In the genomic region with DNA sequence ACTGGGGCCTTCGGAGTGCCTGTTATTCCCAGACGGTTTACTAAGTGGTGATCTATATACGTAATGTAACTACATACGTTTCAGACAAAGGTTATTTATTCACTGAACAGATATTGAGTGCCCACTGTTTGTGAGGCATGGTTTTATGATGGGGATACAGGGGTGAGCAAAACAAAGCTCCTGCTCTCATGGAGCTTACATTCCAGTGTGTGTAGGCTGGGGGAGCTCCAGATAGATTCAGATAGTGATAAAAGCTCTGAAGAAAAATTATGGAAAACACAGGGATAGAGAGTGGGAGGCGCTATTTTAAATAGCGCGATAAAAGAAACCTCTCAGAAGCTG, we compare ENCODE assay signal across 8 cellular contexts. TPM values are rescaled to one million over a fixed set of nuclear protein-coding genes. Genes with fewer than 3 reads are reported as not detected.
DNase-seq lines count a peak whose midpoint lies in the region; ATAC-seq and TF ChIP-seq lines count a peak whose summit lies in the region.

No MANE protein-coding gene starts in this region.

- H3K27me3 ChIP-seq in adipocyte (replicated peaks; ENCODE audit: control insufficient read depth, insufficient read depth, low read length) (no peaks in the 10 kb centered on the region), liver (ENCODE audit: control insufficient read depth in 4 of 4, insufficient read depth in 4 of 4, low read length in 3 of 4) (no peaks in the 10 kb centered on the region), tibial artery (no peaks in the 10 kb centered on the region)

- TF ChIP-seq CTCF in liver (IDR thresholded peaks at IDR 0.05; ENCODE audit: low read depth, low read length, missing input control) (no peak), tibial artery (IDR thresholded peaks at IDR 0.05) (no peak)

- peaks cover 32% of the 10 kb centered on the region for H3K4me1 Mint-ChIP-seq in activated CD4-positive, alpha-beta T cell treated with anti-CD3 and anti-CD28 coated beads, Interleukin-2, amount 10 ng/mL, durations not matched to agents 7 days and 5 days

- peak overlapping the region; percentile 99 for H3K9ac ChIP-seq in adipocyte (ENCODE audit: low read length)
- peak overlapping the region; percentile 8 to 86 for H3K9ac ChIP-seq in liver (ENCODE audit: low read depth in 1 of 2, low read length in 2 of 2)

- ATAC-seq in GM18861 (IDR thresholded peaks at IDR 0.05; ENCODE audit: unreplicated experiment), result no peak

- 35% methylated on average over 7 of the region's 7 CpGs for WGBS in liver

- H3K4me1 ChIP-seq in adipocyte (ENCODE audit: control insufficient read depth, insufficient read depth, low read length) (peaks cover 20% of the 10 kb centered on the region), liver (ENCODE audit: control insufficient read depth in 4 of 4, insufficient read depth in 4 of 4, low read length in 3 of 4) (peaks cover 3 to 23% (median 17%) of the 10 kb centered on the region in 4 donors), tibial artery (peaks cover 0 to 33% (median 26%) of the 10 kb centered on the region in 4 donors)

- CTCF ChIA-PET in activated CD4-positive, alpha-beta T cell treated with anti-CD3 and anti-CD28 coated beads, Interleukin-2, amount 10 ng/mL, durations not matched to agents 7 days and 5 days (lab: Charles Lee), result interaction anchor here (0.6 to 5.0 kb wide), 7 partner anchors 10 to 176 kb away, joined by 3 to 28 read pairs (median 5); no protein-coding TSS in a partner anchor

- H3K4me3 ChIP-seq in adipocyte (ENCODE audit: low read length), result peak overlapping the region; percentile 98
- H3K4me3 ChIP-seq in liver (ENCODE audit: low read depth in 1 of 3, low read length in 3 of 3), result peak overlapping the region; percentile 76 to 98 (median 83)
- peak overlapping the region; percentile 62 to 89 for H3K4me3 ChIP-seq in tibial artery

- POLR2A ChIA-PET in activated CD4-positive, alpha-beta T cell treated with anti-CD3 and anti-CD28 coated beads, Interleukin-2, amount 10 ng/mL, durations not matched to agents 7 days and 5 days (lab: Charles Lee), result no interaction called here

- H3K36me3 ChIP-seq in adipocyte (ENCODE audit: control insufficient read depth, insufficient read depth, low read length, severe bottlenecking) (peaks cover 8% of the 10 kb centered on the region), liver (ENCODE audit: control insufficient read depth in 4 of 4, insufficient read depth in 3 of 4, low read depth in 1 of 4, low read length in 3 of 4) (peaks cover 0 to 6% (median 0%) of the 10 kb centered on the region in 4 donors), tibial artery (peaks cover 0 to 13% (median under 1%) of the 10 kb centered on the region in 3 donors)

- peak overlapping the region; percentile 96 for H3K4me3 Mint-ChIP-seq in activated CD4-positive, alpha-beta T cell treated with anti-CD3 and anti-CD28 coated beads, Interleukin-2, amount 10 ng/mL, durations not matched to agents 7 days and 5 days

- H3K36me3 Mint-ChIP-seq in activated CD4-positive, alpha-beta T cell treated with anti-CD3 and anti-CD28 coated beads, Interleukin-2, amount 10 ng/mL, durations not matched to agents 7 days and 5 days (ENCODE audit: low read depth), result peaks cover 15% of the 10 kb centered on the region

- H3K9me3 ChIP-seq in adipocyte (ENCODE audit: control insufficient read depth, low read length), result no peaks in the 10 kb centered on the region
- no peaks in the 10 kb centered on the region for H3K9me3 ChIP-seq in liver (ENCODE audit: control insufficient read depth in 4 of 4, low read length in 3 of 4)
- no peaks in the 10 kb centered on the region for H3K9me3 ChIP-seq in tibial artery

- TF ChIP-seq RAD21 in liver (IDR thresholded peaks at IDR 0.05), result no peak

- no peaks in the 10 kb centered on the region for H3K9me3 Mint-ChIP-seq in activated CD4-positive, alpha-beta T cell treated with anti-CD3 and anti-CD28 coated beads, Interleukin-2, amount 10 ng/mL, durations not matched to agents 7 days and 5 days

- DNase-seq in activated CD4-positive, alpha-beta T cell treated with anti-CD3 and anti-CD28 coated beads, Interleukin-2, amount 10 ng/mL, durations not matched to agents 7 days and 5 days, result no peak
- DNase-seq in activated CD4-positive, alpha-beta T cell treated with anti-CD3 and anti-CD28 coated beads, Interleukin-2, amount 50 U/mL, for 4 hours, result no peak
- DNase-seq in adipocyte (ENCODE audit: low read depth), result no peak
- DNase-seq in tibial artery, result no peak
- no peak for DNase-seq in AG20443 (ENCODE audit: low spot score)
- DNase-seq in GM19238 (ENCODE audit: insufficient read length, low spot score), result no peak

- intact Hi-C loops in tibial artery (cut with DNase I; ENCODE audit: low total_unique reads), result no loop called here

- H3K27me3 Mint-ChIP-seq in activated CD4-positive, alpha-beta T cell treated with anti-CD3 and anti-CD28 coated beads, Interleukin-2, amount 10 ng/mL, durations not matched to agents 7 days and 5 days, result no peaks in the 10 kb centered on the region

- peak overlapping the region; percentile 90 to 98 for H3K27ac ChIP-seq in liver (ENCODE audit: low read depth in 1 of 2, low read length in 2 of 2)
- peak overlapping the region; percentile 93 to 98 for H3K27ac ChIP-seq in tibial artery

- peak overlapping the region; percentile 98 for H3K27ac Mint-ChIP-seq in activated CD4-positive, alpha-beta T cell treated with anti-CD3 and anti-CD28 coated beads, Interleukin-2, amount 10 ng/mL, durations not matched to agents 7 days and 5 days

TF ChIP-seq in liver, 16 proteins besides CTCF, POLR2A, EP300 and RAD21:
- TF ChIP-seq MAX (IDR thresholded peaks at IDR 0.05) (no peak), TAF1 (conservative IDR thresholded peaks at IDR 0.05) (no peak), JUND (IDR thresholded peaks at IDR 0.05) (no peak), GABPA (IDR thresholded peaks at IDR 0.05 in 1 of 2, conservative IDR thresholded peaks at IDR 0.05 in 1 of 2) (no peak), YY1 (IDR thresholded peaks at IDR 0.05) (no peak), RXRA (IDR thresholded peaks at IDR 0.05) (no peak), FOXA2 (IDR thresholded peaks at IDR 0.05) (no peak), EGR1 (IDR thresholded peaks at IDR 0.05; ENCODE audit: low read depth in 2 of 2) (no peak), HNF4G (IDR thresholded peaks at IDR 0.05) (no peak), FOXA1 (IDR thresholded peaks at IDR 0.05) (no peak), SP1 (IDR thresholded peaks at IDR 0.05) (no peak), NR2F2 (IDR thresholded peaks at IDR 0.05) (no peak)
- TF ChIP-seq, protein P1, sequence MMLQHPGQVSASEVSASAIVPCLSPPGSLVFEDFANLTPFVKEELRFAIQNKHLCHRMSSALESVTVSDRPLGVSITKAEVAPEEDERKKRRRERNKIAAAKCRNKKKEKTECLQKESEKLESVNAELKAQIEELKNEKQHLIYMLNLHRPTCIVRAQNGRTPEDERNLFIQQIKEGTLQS (IDR thresholded peaks at IDR 0.05), result no peak

RNA-seq across cellular contexts. Expression of gene DNAJB12, which starts 0.5 kb away (rescaled TPM):
- total RNA-seq in activated CD4-positive, alpha-beta T cell treated with anti-CD3 and anti-CD28 coated beads, Interleukin-2, amount 10 ng/mL, durations not matched to agents 7 days and 5 days, result 10 to 100 TPM; 31.8 to 34.5 TPM
- 10 to 100 TPM; 17.5 to 22.0 TPM for total RNA-seq in liver
- polyA plus RNA-seq in liver, result 10 to 100 TPM; 15.9 to 20.3 TPM
